ENCODE assay signal across 16 cellular contexts in the genomic region with DNA sequence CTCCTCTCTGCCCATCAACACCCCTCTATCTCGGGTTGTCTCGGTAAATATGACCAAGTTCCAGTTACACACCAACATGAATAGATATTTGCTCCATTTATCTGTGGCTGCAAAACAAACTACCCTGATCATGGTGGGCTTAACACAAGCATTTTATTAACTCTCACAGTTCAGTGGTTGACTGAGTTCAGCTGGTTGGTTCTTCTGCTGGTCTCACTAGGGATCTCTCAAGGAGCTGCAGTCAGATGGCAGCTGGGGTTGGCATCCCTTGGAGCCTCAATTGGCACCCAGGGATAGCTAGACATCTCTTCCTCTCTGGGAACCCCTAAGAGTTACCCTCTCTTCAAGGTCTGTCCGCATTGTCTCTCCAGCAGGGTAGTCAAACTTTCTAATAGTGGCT. TPM values are rescaled to one million over a fixed set of nuclear protein-coding genes. Genes with fewer than 3 reads are reported as not detected.
DNase-seq lines count a peak whose midpoint lies in the region; ATAC-seq and TF ChIP-seq lines count a peak whose summit lies in the region.
"Had no signal": no experiment of that assay in that cellular context is flagged by ENCODE, and none has a peak within 500 bp of the region (broad histone marks: within the 10 kb centered on the region; RNA-seq: fewer than 3 reads in every experiment).

No MANE protein-coding gene starts in this region.

- ATAC-seq in activated naive CD8-positive, alpha-beta T cell treated with anti-CD3 and anti-CD28 coated beads, Interleukin-2, amount 10 ng/mL, durations not matched to agents 7 days and 5 days (ENCODE audit: low read depth): no peak
- no peak for ATAC-seq in natural killer cell treated with Interleukin-12 subunit alpha and Interleukin-12 subunit beta and Interleukin-15 and Interleukin-18, amount 100 ng/mL, for 72 hours
- ATAC-seq in natural killer cell: no peak
- ATAC-seq in stimulated activated effector memory CD8-positive, alpha-beta T cell treated with anti-CD3 and anti-CD28 coated beads, Interleukin-12 subunit alpha, Interleukin-12 subunit beta, amount 100 ng/mL, for 72 hours: no peak
- ATAC-seq: A549 had no signal

- H3K27ac Mint-ChIP-seq in activated naive CD8-positive, alpha-beta T cell treated with anti-CD3 and anti-CD28 coated beads, Interleukin-2, amount 10 ng/mL, durations not matched to agents 7 days and 5 days: peak overlapping the region; percentile 9
- no peak overlapping the region for H3K27ac Mint-ChIP-seq in activated naive CD8-positive, alpha-beta T cell treated with anti-CD3 and anti-CD28 coated beads for 36 hours
- peak overlapping the region; percentile 86 to 97 for H3K27ac Mint-ChIP-seq in natural killer cell treated with Interleukin-12 subunit alpha and Interleukin-12 subunit beta and Interleukin-15 and Interleukin-18, amount 100 ng/mL, for 72 hours
- H3K27ac Mint-ChIP-seq in natural killer cell: no peak overlapping the region
- peak overlapping the region; percentile 56 for H3K27ac Mint-ChIP-seq in stimulated activated effector memory CD8-positive, alpha-beta T cell treated with anti-CD3 and anti-CD28 coated beads, Interleukin-12 subunit alpha, Interleukin-12 subunit beta, amount 100 ng/mL, for 72 hours
- H3K27ac Mint-ChIP-seq: CD4-positive, alpha-beta memory T cell had no signal

- POLR2A ChIA-PET in activated naive CD8-positive, alpha-beta T cell treated with anti-CD3 and anti-CD28 coated beads, Interleukin-2, amount 10 ng/mL, durations not matched to agents 7 days and 5 days (lab: Charles Lee): no interaction called here

- peaks cover 30% of the 10 kb centered on the region for H3K36me3 Mint-ChIP-seq in activated naive CD8-positive, alpha-beta T cell treated with anti-CD3 and anti-CD28 coated beads, Interleukin-2, amount 10 ng/mL, durations not matched to agents 7 days and 5 days
- H3K36me3 Mint-ChIP-seq in activated naive CD8-positive, alpha-beta T cell treated with anti-CD3 and anti-CD28 coated beads for 36 hours: peaks cover 21% of the 10 kb centered on the region
- H3K36me3 Mint-ChIP-seq in natural killer cell treated with Interleukin-12 subunit alpha and Interleukin-12 subunit beta and Interleukin-15 and Interleukin-18, amount 100 ng/mL, for 72 hours: peaks cover 22% of the 10 kb centered on the region
- no peaks in the 10 kb centered on the region for H3K36me3 Mint-ChIP-seq in natural killer cell
- peaks cover 34% of the 10 kb centered on the region for H3K36me3 Mint-ChIP-seq in stimulated activated effector memory CD8-positive, alpha-beta T cell treated with anti-CD3 and anti-CD28 coated beads, Interleukin-12 subunit alpha, Interleukin-12 subunit beta, amount 100 ng/mL, for 72 hours

- intact Hi-C loops in natural killer cell (cut with micrococcal nuclease): no loop called here

- H3K4me1 Mint-ChIP-seq in activated naive CD8-positive, alpha-beta T cell treated with anti-CD3 and anti-CD28 coated beads, Interleukin-2, amount 10 ng/mL, durations not matched to agents 7 days and 5 days: peaks cover 3% of the 10 kb centered on the region
- peaks cover 4% of the 10 kb centered on the region for H3K4me1 Mint-ChIP-seq in activated naive CD8-positive, alpha-beta T cell treated with anti-CD3 and anti-CD28 coated beads for 36 hours
- H3K4me1 Mint-ChIP-seq in natural killer cell treated with Interleukin-12 subunit alpha and Interleukin-12 subunit beta and Interleukin-15 and Interleukin-18, amount 100 ng/mL, for 72 hours (ENCODE audit: low read depth in 2 of 2): peaks cover 27 to 35% of the 10 kb centered on the region in 2 donors
- H3K4me1 Mint-ChIP-seq in natural killer cell: peaks cover 13 to 30% of the 10 kb centered on the region in 2 donors
- H3K4me1 Mint-ChIP-seq in stimulated activated effector memory CD8-positive, alpha-beta T cell treated with anti-CD3 and anti-CD28 coated beads, Interleukin-12 subunit alpha, Interleukin-12 subunit beta, amount 100 ng/mL, for 72 hours: peaks cover 19% of the 10 kb centered on the region

- DNase-seq in activated naive CD8-positive, alpha-beta T cell treated with anti-CD3 and anti-CD28 coated beads, Interleukin-2, amount 10 ng/mL, durations not matched to agents 7 days and 5 days: no peak
- no peak for DNase-seq in activated naive CD8-positive, alpha-beta T cell treated with anti-CD3 and anti-CD28 coated beads for 36 hours
- no peak for DNase-seq in natural killer cell treated with Interleukin-12 subunit alpha and Interleukin-12 subunit beta and Interleukin-15 and Interleukin-18, amount 100 ng/mL, for 72 hours (ENCODE audit: low spot score)
- DNase-seq in natural killer cell (no peak), NCI-H526 (lab: John Stamatoyannopoulos, UW) (no peak)
- DNase-seq in stimulated activated effector memory CD8-positive, alpha-beta T cell treated with anti-CD3 and anti-CD28 coated beads, Interleukin-12 subunit alpha, Interleukin-12 subunit beta, amount 100 ng/mL, for 72 hours (ENCODE audit: low spot score in 2 of 2): no peak
- DNase-seq: AML-193; Calu3; CD4-positive, alpha-beta memory T cell; CD4-positive, CD25-positive, alpha-beta regulatory T cell; CD8-positive, alpha-beta memory T cell; COR-L47; DMS79 treated with DMSO at 0.1 percent for 48 hours; GF-D8 had no signal

- no peak overlapping the region for H3K4me3 Mint-ChIP-seq in activated naive CD8-positive, alpha-beta T cell treated with anti-CD3 and anti-CD28 coated beads, Interleukin-2, amount 10 ng/mL, durations not matched to agents 7 days and 5 days
- H3K4me3 Mint-ChIP-seq in activated naive CD8-positive, alpha-beta T cell treated with anti-CD3 and anti-CD28 coated beads for 36 hours: no peak overlapping the region
- no peak overlapping the region for H3K4me3 Mint-ChIP-seq in natural killer cell treated with Interleukin-12 subunit alpha and Interleukin-12 subunit beta and Interleukin-15 and Interleukin-18, amount 100 ng/mL, for 72 hours
- no peak overlapping the region for H3K4me3 Mint-ChIP-seq in natural killer cell
- H3K4me3 Mint-ChIP-seq in stimulated activated effector memory CD8-positive, alpha-beta T cell treated with anti-CD3 and anti-CD28 coated beads, Interleukin-12 subunit alpha, Interleukin-12 subunit beta, amount 100 ng/mL, for 72 hours: no peak overlapping the region
- H3K4me3 Mint-ChIP-seq: B cell; CD4-positive, CD25-positive, alpha-beta regulatory T cell; CD8-positive, alpha-beta memory T cell had no signal

- no peaks in the 10 kb centered on the region for H3K27me3 Mint-ChIP-seq in activated naive CD8-positive, alpha-beta T cell treated with anti-CD3 and anti-CD28 coated beads, Interleukin-2, amount 10 ng/mL, durations not matched to agents 7 days and 5 days
- H3K27me3 Mint-ChIP-seq in activated naive CD8-positive, alpha-beta T cell treated with anti-CD3 and anti-CD28 coated beads for 36 hours: no peaks in the 10 kb centered on the region
- no peaks in the 10 kb centered on the region for H3K27me3 Mint-ChIP-seq in natural killer cell treated with Interleukin-12 subunit alpha and Interleukin-12 subunit beta and Interleukin-15 and Interleukin-18, amount 100 ng/mL, for 72 hours
- no peaks in the 10 kb centered on the region for H3K27me3 Mint-ChIP-seq in natural killer cell (ENCODE audit: low read depth in 2 of 2)
- H3K27me3 Mint-ChIP-seq: B cell; CD4-positive, alpha-beta memory T cell had no signal

- TF ChIP-seq CTCF in natural killer cell (IDR thresholded peaks at IDR 0.05): no peak

- peaks cover 9% of the 10 kb centered on the region for H3K9me3 Mint-ChIP-seq in activated naive CD8-positive, alpha-beta T cell treated with anti-CD3 and anti-CD28 coated beads, Interleukin-2, amount 10 ng/mL, durations not matched to agents 7 days and 5 days
- H3K9me3 Mint-ChIP-seq in activated naive CD8-positive, alpha-beta T cell treated with anti-CD3 and anti-CD28 coated beads for 36 hours: peaks cover 10% of the 10 kb centered on the region
- peaks cover 4% of the 10 kb centered on the region for H3K9me3 Mint-ChIP-seq in natural killer cell treated with Interleukin-12 subunit alpha and Interleukin-12 subunit beta and Interleukin-15 and Interleukin-18, amount 100 ng/mL, for 72 hours
- H3K9me3 Mint-ChIP-seq in natural killer cell: no peaks in the 10 kb centered on the region
- peaks cover 5% of the 10 kb centered on the region for H3K9me3 Mint-ChIP-seq in stimulated activated effector memory CD8-positive, alpha-beta T cell treated with anti-CD3 and anti-CD28 coated beads, Interleukin-12 subunit alpha, Interleukin-12 subunit beta, amount 100 ng/mL, for 72 hours
- H3K9me3 Mint-ChIP-seq: CD8-positive, alpha-beta memory T cell had no signal

RNA-seq across cellular contexts. Expression of a gene that starts 25.4 kb away (rescaled TPM):
- total RNA-seq in activated naive CD8-positive, alpha-beta T cell treated with anti-CD3 and anti-CD28 coated beads, Interleukin-2, amount 10 ng/mL, durations not matched to agents 7 days and 5 days: 1 to 10 TPM; 6.6 to 7.0 TPM
- total RNA-seq in activated naive CD8-positive, alpha-beta T cell treated with anti-CD3 and anti-CD28 coated beads for 36 hours: 1 to 10 TPM; 3.6 to 3.9 TPM
- total RNA-seq in natural killer cell treated with Interleukin-12 subunit alpha and Interleukin-12 subunit beta and Interleukin-15 and Interleukin-18, amount 100 ng/mL, for 72 hours: 10 to 100 TPM; 20.2 to 46.6 TPM
- total RNA-seq in natural killer cell: 10 to 100 TPM; 14.1 to 22.9 (median 16.7) TPM
- total RNA-seq: Calu3 had no signal

RNA-seq across cellular contexts. Expression of a gene that starts 51.8 kb away (rescaled TPM):
- total RNA-seq in activated naive CD8-positive, alpha-beta T cell treated with anti-CD3 and anti-CD28 coated beads, Interleukin-2, amount 10 ng/mL, durations not matched to agents 7 days and 5 days: 10 to 100 TPM; 50.7 to 52.9 TPM
- 10 to 100 TPM; 17.8 to 19.0 TPM for total RNA-seq in activated naive CD8-positive, alpha-beta T cell treated with anti-CD3 and anti-CD28 coated beads for 36 hours
- 10 to 100 TPM; 39.8 to 46.6 TPM for total RNA-seq in natural killer cell treated with Interleukin-12 subunit alpha and Interleukin-12 subunit beta and Interleukin-15 and Interleukin-18, amount 100 ng/mL, for 72 hours
- total RNA-seq in natural killer cell: 10 to 100 TPM; 34.8 to 39.3 (median 38.2) TPM

Comparison
In these comparisons a context has a peak if more than half of its experiments do, and no peak if none do; other contexts are left out.
1. H3K27ac Mint-ChIP-seq: peak in activated naive CD8-positive, alpha-beta T cell treated with anti-CD3 and anti-CD28 coated beads, Interleukin-2, amount 10 ng/mL, durations not matched to agents 7 days and 5 days (single experiment), natural killer cell treated with Interleukin-12 subunit alpha and Interleukin-12 subunit beta and Interleukin-15 and Interleukin-18, amount 100 ng/mL, for 72 hours (2 of 2) and stimulated activated effector memory CD8-positive, alpha-beta T cell treated with anti-CD3 and anti-CD28 coated beads, Interleukin-12 subunit alpha, Interleukin-12 subunit beta, amount 100 ng/mL, for 72 hours (single experiment); none in activated naive CD8-positive, alpha-beta T cell treated with anti-CD3 and anti-CD28 coated beads for 36 hours (single experiment) and natural killer cell (0 of 2).